Comparison of ENCODE assay signal across 4 cellular contexts in the genomic region with DNA sequence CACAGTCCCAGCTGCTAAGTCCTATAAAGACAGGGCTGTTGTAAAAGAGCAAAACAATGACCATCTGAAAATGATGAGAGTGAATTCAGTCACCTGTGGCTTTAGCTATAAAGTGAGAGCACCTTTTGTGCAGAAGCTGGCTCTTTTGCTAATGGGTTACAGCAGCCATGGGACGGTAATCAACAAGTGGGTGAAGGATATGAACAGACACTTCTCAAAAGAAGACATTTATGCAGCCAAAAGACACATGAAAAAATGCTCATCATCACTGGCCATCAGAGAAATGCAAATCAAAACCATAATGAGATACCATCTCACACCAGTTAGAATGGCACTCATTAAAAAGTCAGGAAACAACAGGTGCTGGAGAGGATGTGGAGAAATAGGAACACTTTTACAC. TPM values are rescaled to one million over a fixed set of nuclear protein-coding genes. Genes with fewer than 3 reads are reported as not detected.
"Had no signal": no experiment of that assay in that cellular context is flagged by ENCODE, and none has a peak within 500 bp of the region (broad histone marks: within the 10 kb centered on the region; RNA-seq: fewer than 3 reads in every experiment).

No MANE protein-coding gene starts in this region.

RNA-seq across cellular contexts. Expression of gene MROH9, which starts 16.4 kb away (rescaled TPM):
- polyA plus RNA-seq: immature natural killer cell; liver; mammary epithelial cell; naive thymus-derived CD4-positive, alpha-beta T cell had no signal
